ENCODE assay signal across 17 cellular contexts in the genomic region with DNA sequence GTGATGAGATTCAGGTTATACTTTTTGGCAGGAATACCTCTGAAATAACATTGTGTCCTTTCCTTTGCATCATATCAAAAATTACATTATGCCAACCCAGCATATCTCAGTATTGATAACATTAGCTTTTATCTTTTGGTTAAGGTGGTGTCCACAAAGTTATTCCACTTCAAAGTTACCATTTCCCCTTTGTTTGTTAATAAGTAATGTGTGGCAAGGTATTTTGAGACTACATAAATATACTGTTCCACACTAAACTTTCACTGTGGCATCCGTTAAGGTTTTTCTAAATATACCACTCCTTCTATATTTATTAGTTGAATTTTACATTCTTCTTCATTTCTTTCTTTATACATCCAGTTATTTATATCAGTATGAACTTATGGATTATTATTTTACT. TPM values are rescaled to one million over a fixed set of nuclear protein-coding genes. Genes with fewer than 3 reads are reported as not detected.
DNase-seq lines count a peak whose midpoint lies in the region; ATAC-seq and TF ChIP-seq lines count a peak whose summit lies in the region.
"Had no signal": no experiment of that assay in that cellular context is flagged by ENCODE, and none has a peak within 500 bp of the region (broad histone marks: within the 10 kb centered on the region; RNA-seq: fewer than 3 reads in every experiment).

No MANE protein-coding gene starts in this region.

- no peaks in the 10 kb centered on the region for H3K36me3 ChIP-seq in adrenal gland (replicated peaks in 1 of 2)
- H3K36me3 ChIP-seq: BE2C had no signal

- no peaks in the 10 kb centered on the region for H3K4me1 Mint-ChIP-seq in glutamatergic neuron (ENCODE audit: low read depth, unreplicated experiment)

- peak; percentile 57 for ATAC-seq in GM18909 (IDR thresholded peaks at IDR 0.05; ENCODE audit: poor library complexity, unreplicated experiment)
- peak; percentile 50 for ATAC-seq in GM21786 (IDR thresholded peaks at IDR 0.05; ENCODE audit: unreplicated experiment)
- ATAC-seq in HG03354 (IDR thresholded peaks at IDR 0.05; ENCODE audit: poor library complexity, severe bottlenecking, unreplicated experiment) = peak; percentile 49
- ATAC-seq: A549, GM23338 had no signal

- no peak overlapping the region for H3K27ac ChIP-seq in adrenal gland
- H3K27ac ChIP-seq: A549, C4-2B had no signal

- WGBS in adrenal gland, 4 donors = 79 to 94% (median 87%) methylated on average over 1 of the region's 1 CpG

- no peak overlapping the region for H3K4me3 Mint-ChIP-seq in glutamatergic neuron (ENCODE audit: unreplicated experiment)
- H3K4me3 Mint-ChIP-seq: CD4-positive, alpha-beta memory T cell; GM23338 had no signal

- TF ChIP-seq POLR2A in adrenal gland (IDR thresholded peaks at IDR 0.05) = no peak

- no peaks in the 10 kb centered on the region for H3K9me3 ChIP-seq in adrenal gland (replicated peaks in 1 of 3)
- H3K9me3 ChIP-seq: A549, BE2C had no signal

- intact Hi-C loops in adrenal gland (cut with DNase I) = loop anchor here in 1 of 2 donors (5.0 to 10.0 kb wide), 3 partner anchors 125 to 432 kb away; no protein-coding TSS in a partner anchor

- no peaks in the 10 kb centered on the region for H3K27me3 ChIP-seq in adrenal gland
- H3K27me3 ChIP-seq: BE2C had no signal

- peaks cover 2% of the 10 kb centered on the region for H3K27me3 Mint-ChIP-seq in glutamatergic neuron (ENCODE audit: unreplicated experiment)
- H3K27me3 Mint-ChIP-seq: CD4-positive, alpha-beta memory T cell had no signal

- peaks cover 6 to 19% of the 10 kb centered on the region in 2 donors for H3K4me1 ChIP-seq in adrenal gland (replicated peaks in 1 of 2)
- H3K4me1 ChIP-seq: BE2C had no signal

- no peak overlapping the region for H3K27ac Mint-ChIP-seq in glutamatergic neuron (ENCODE audit: unreplicated experiment)
- H3K27ac Mint-ChIP-seq: CD4-positive, alpha-beta memory T cell; GM23338 had no signal

- H3K9me3 Mint-ChIP-seq in glutamatergic neuron (ENCODE audit: unreplicated experiment) = no peaks in the 10 kb centered on the region
- H3K9me3 Mint-ChIP-seq: CD4-positive, alpha-beta memory T cell; GM23338 had no signal

- no peaks in the 10 kb centered on the region for H3K36me3 Mint-ChIP-seq in glutamatergic neuron (ENCODE audit: unreplicated experiment)
- H3K36me3 Mint-ChIP-seq: CD4-positive, alpha-beta memory T cell had no signal

- H3K4me3 ChIP-seq in adrenal gland = no peak overlapping the region
- H3K4me3 ChIP-seq: A549, GM23338 had no signal

- DNase-seq in glutamatergic neuron (no peak), kidney tubule cell (ENCODE audit: low spot score) (no peak), adrenal gland (no peak)
- DNase-seq in activated effector memory CD4-positive, alpha-beta T cell treated with anti-CD3 and anti-CD28 coated beads, Interleukin-2, amount 50 U/mL, for 16 hours = no peak
- DNase-seq: BE2C; CD4-positive, alpha-beta memory T cell; DMS153; DND-41; GDM1; H7; KBM-7 had no signal

- TF ChIP-seq CTCF in glutamatergic neuron (IDR thresholded peaks at IDR 0.05; ENCODE audit: partially characterized antibody, unreplicated experiment) = no peak
- TF ChIP-seq CTCF in adrenal gland (IDR thresholded peaks at IDR 0.05) = no peak

RNA-seq across cellular contexts. Expression of a gene that starts 14.1 kb away (rescaled TPM):
- total RNA-seq in glutamatergic neuron (ENCODE audit: unreplicated experiment) = 1.0 TPM
- total RNA-seq in adrenal gland = 1 to 10 TPM; 1.8 to 8.4 (median 4.5) TPM
- 1 to 10 TPM; 1.8 to 4.3 (median 2.3) TPM for polyA plus RNA-seq in adrenal gland
- polyA plus RNA-seq: CD4-positive, alpha-beta memory T cell had no signal

RNA-seq across cellular contexts. Expression of a gene that starts 16.0 kb away (rescaled TPM):
- total RNA-seq in glutamatergic neuron (ENCODE audit: unreplicated experiment) (289 TPM), adrenal gland (100 to 1,000 TPM; 165 to 301 (median 225) TPM)
- polyA plus RNA-seq in adrenal gland = 100 to 1,000 TPM in 1 of 3 donors, 10 to 100 TPM in 2; 51.0 to 234 (median 64.4) TPM
